14 cellular contexts compared by ENCODE assay signal in genomic region chr9:715743-716400, GRCh38.
DNase-seq lines count a peak whose midpoint lies in the region; ATAC-seq and TF ChIP-seq lines count a peak whose summit lies in the region.
"Had no signal": no experiment of that assay in that cellular context is flagged by ENCODE, and none has a peak within 500 bp of the region (broad histone marks: within the 10 kb centered on the region; RNA-seq: fewer than 3 reads in every experiment).

No MANE protein-coding gene starts in this region.

- no peaks in the 10 kb centered on the region for H3K9me3 Mint-ChIP-seq in activated naive CD4-positive, alpha-beta T cell treated with anti-CD3 and anti-CD28 coated beads, Interleukin-2, amount 10 ng/mL, durations not matched to agents 7 days and 5 days
- no peaks in the 10 kb centered on the region for H3K9me3 Mint-ChIP-seq in activated naive CD8-positive, alpha-beta T cell treated with anti-CD3 and anti-CD28 coated beads, Interleukin-2, amount 50 U/mL, for 24 hours
- H3K9me3 Mint-ChIP-seq: activated naive CD4-positive, alpha-beta T cell treated with anti-CD3 and anti-CD28 coated beads, Interleukin-2, amount 50 U/mL, for 72 hours had no signal

- TF ChIP-seq CTCF in right lobe of liver (IDR thresholded peaks at IDR 0.05) (no peak), suprapubic skin (IDR thresholded peaks at IDR 0.05) (no peak)

- TF ChIP-seq EP300 in suprapubic skin (IDR thresholded peaks at IDR 0.05) = peak; percentile 97

- no peaks in the 10 kb centered on the region for H3K4me1 Mint-ChIP-seq in activated naive CD4-positive, alpha-beta T cell treated with anti-CD3 and anti-CD28 coated beads, Interleukin-2, amount 10 ng/mL, durations not matched to agents 7 days and 5 days
- H3K4me1 Mint-ChIP-seq in activated naive CD8-positive, alpha-beta T cell treated with anti-CD3 and anti-CD28 coated beads, Interleukin-2, amount 50 U/mL, for 24 hours = no peaks in the 10 kb centered on the region

- CTCF ChIA-PET in activated naive CD4-positive, alpha-beta T cell treated with anti-CD3 and anti-CD28 coated beads, Interleukin-2, amount 10 ng/mL, durations not matched to agents 7 days and 5 days (lab: Charles Lee) = no interaction called here

- in situ Hi-C loops in KBM-7 (cut with MboI; ENCODE audit: low pct_unique_long_range_greater_than_20kb, low sequenced_read_pairs) = no loop called here

- H3K36me3 Mint-ChIP-seq in activated naive CD4-positive, alpha-beta T cell treated with anti-CD3 and anti-CD28 coated beads, Interleukin-2, amount 10 ng/mL, durations not matched to agents 7 days and 5 days = peaks cover 2% of the 10 kb centered on the region
- peaks cover 7% of the 10 kb centered on the region for H3K36me3 Mint-ChIP-seq in activated naive CD8-positive, alpha-beta T cell treated with anti-CD3 and anti-CD28 coated beads, Interleukin-2, amount 50 U/mL, for 24 hours (ENCODE audit: low read depth)

- TF ChIP-seq POLR2A in right lobe of liver (IDR thresholded peaks at IDR 0.05) (no peak), suprapubic skin (IDR thresholded peaks at IDR 0.05) (no peak)

- H3K27me3 ChIP-seq in right lobe of liver = no peaks in the 10 kb centered on the region
- H3K27me3 ChIP-seq in suprapubic skin = no peaks in the 10 kb centered on the region
- H3K27me3 ChIP-seq: neutrophil, Peyer's patch had no signal

- H3K4me3 ChIP-seq in right lobe of liver (peak overlapping the region in 1 of 3 donors; percentile 3), suprapubic skin (no peak overlapping the region)
- H3K4me3 ChIP-seq: Peyer's patch had no signal

- ATAC-seq in right lobe of liver (peak; percentile 6 to 35 (median 16)), GM18868 (IDR thresholded peaks at IDR 0.05; ENCODE audit: unreplicated experiment) (no peak)
- ATAC-seq in activated naive CD8-positive, alpha-beta T cell treated with anti-CD3 and anti-CD28 coated beads, Interleukin-2, amount 50 U/mL, for 24 hours = no peak
- ATAC-seq: activated naive CD4-positive, alpha-beta T cell treated with anti-CD3 and anti-CD28 coated beads, Interleukin-2, amount 50 U/mL, for 72 hours had no signal

- no peak overlapping the region for H3K27ac Mint-ChIP-seq in activated naive CD4-positive, alpha-beta T cell treated with anti-CD3 and anti-CD28 coated beads, Interleukin-2, amount 10 ng/mL, durations not matched to agents 7 days and 5 days
- no peak overlapping the region for H3K27ac Mint-ChIP-seq in activated naive CD8-positive, alpha-beta T cell treated with anti-CD3 and anti-CD28 coated beads, Interleukin-2, amount 50 U/mL, for 24 hours
- H3K27ac Mint-ChIP-seq: activated naive CD4-positive, alpha-beta T cell treated with anti-CD3 and anti-CD28 coated beads, Interleukin-2, amount 50 U/mL, for 72 hours had no signal

- no peaks in the 10 kb centered on the region for H3K9me3 ChIP-seq in right lobe of liver
- no peaks in the 10 kb centered on the region for H3K9me3 ChIP-seq in suprapubic skin
- H3K9me3 ChIP-seq: neutrophil, Peyer's patch had no signal

- H3K4me3 Mint-ChIP-seq in activated naive CD4-positive, alpha-beta T cell treated with anti-CD3 and anti-CD28 coated beads, Interleukin-2, amount 10 ng/mL, durations not matched to agents 7 days and 5 days = no peak overlapping the region
- no peak overlapping the region for H3K4me3 Mint-ChIP-seq in activated naive CD8-positive, alpha-beta T cell treated with anti-CD3 and anti-CD28 coated beads, Interleukin-2, amount 50 U/mL, for 24 hours

- DNase-seq in KBM-7 (peak; percentile 26), dermis blood vessel endothelial cell (peak; percentile 48), right lobe of liver (no peak), suprapubic skin (ENCODE audit: low spot score in 2 of 2) (no peak), SIG-M5 treated with dmso at 0.1 percent for 504 hours (lab: John Stamatoyannopoulos, UW; ENCODE audit: unreplicated experiment) (no peak)
- no peak for DNase-seq in activated naive CD4-positive, alpha-beta T cell treated with anti-CD3 and anti-CD28 coated beads, Interleukin-2, amount 10 ng/mL, durations not matched to agents 7 days and 5 days
- DNase-seq in activated naive CD8-positive, alpha-beta T cell treated with anti-CD3 and anti-CD28 coated beads, Interleukin-2, amount 50 U/mL, for 24 hours = no peak
- DNase-seq: activated CD4-positive, alpha-beta T cell treated with anti-CD3 and anti-CD28 coated beads for 48 hours; DND-41; NCI-H1417 treated with DMSO at 0.1 percent for 48 hours; Peyer's patch had no signal

- intact Hi-C loops in right lobe of liver (cut with DNase I) = no loop called here

- H3K4me1 ChIP-seq in right lobe of liver = peaks cover 0 to 94% (median 30%) of the 10 kb centered on the region in 4 donors
- H3K4me1 ChIP-seq in suprapubic skin = peaks cover 38% of the 10 kb centered on the region
- H3K4me1 ChIP-seq: Peyer's patch had no signal

- no peak overlapping the region for H3K27ac ChIP-seq in right lobe of liver
- peak overlapping the region; percentile 77 for H3K27ac ChIP-seq in suprapubic skin
- H3K27ac ChIP-seq: neutrophil had no signal

- WGBS in right lobe of liver (ENCODE audit: insufficient coverage, low coverage, low lambda C conversion rate, missing lambda C conversion rate) = 37% methylated on average over 3 of the region's 3 CpGs
- WGBS in suprapubic skin = 40% methylated on average over 3 of the region's 3 CpGs

- H3K36me3 ChIP-seq in right lobe of liver (peaks cover 0 to 45% (median 19%) of the 10 kb centered on the region in 4 donors), suprapubic skin (peaks cover 25% of the 10 kb centered on the region)

- H3K27me3 Mint-ChIP-seq in activated naive CD4-positive, alpha-beta T cell treated with anti-CD3 and anti-CD28 coated beads, Interleukin-2, amount 10 ng/mL, durations not matched to agents 7 days and 5 days = no peaks in the 10 kb centered on the region
- H3K27me3 Mint-ChIP-seq in activated naive CD8-positive, alpha-beta T cell treated with anti-CD3 and anti-CD28 coated beads, Interleukin-2, amount 50 U/mL, for 24 hours = no peaks in the 10 kb centered on the region

Comparison
In these comparisons a context has a peak if more than half of its experiments do, and no peak if none do; other contexts are left out.
1. DNase-seq: peak in KBM-7 (single experiment) and dermis blood vessel endothelial cell (single experiment); none in right lobe of liver (0 of 3), suprapubic skin (0 of 2), activated naive CD4-positive, alpha-beta T cell treated with anti-CD3 and anti-CD28 coated beads, Interleukin-2, amount 10 ng/mL, durations not matched to agents 7 days and 5 days (single experiment), activated naive CD8-positive, alpha-beta T cell treated with anti-CD3 and anti-CD28 coated beads, Interleukin-2, amount 50 U/mL, for 24 hours (single experiment) and SIG-M5 treated with dmso at 0.1 percent for 504 hours (single experiment).
2. ATAC-seq: peak in right lobe of liver (4 of 4); none in activated naive CD8-positive, alpha-beta T cell treated with anti-CD3 and anti-CD28 coated beads, Interleukin-2, amount 50 U/mL, for 24 hours (single experiment) and GM18868 (single experiment).